Comparison of ENCODE assay signal across 25 cellular contexts in genomic region chr3:55725681-55726500, GRCh38.
DNase-seq lines count a peak whose midpoint lies in the region; ATAC-seq and TF ChIP-seq lines count a peak whose summit lies in the region.
"Had no signal": no experiment of that assay in that cellular context is flagged by ENCODE, and none has a peak within 500 bp of the region (broad histone marks: within the 10 kb centered on the region; RNA-seq: fewer than 3 reads in every experiment).

No MANE protein-coding gene starts in this region.

- H3K9me3 ChIP-seq in OCI-LY3 (ENCODE audit: insufficient read depth, low read length) (no peaks in the 10 kb centered on the region), left lung (no peaks in the 10 kb centered on the region)
- H3K9me3 ChIP-seq: esophagus squamous epithelium, MG63, right lobe of liver, suprapubic skin had no signal

- H3K9ac ChIP-seq in OCI-LY3 (ENCODE audit: low read length): no peak overlapping the region

- H3K4me3 ChIP-seq in OCI-LY3 (ENCODE audit: low read length) (0 out of 2 replicates have a peak overlapping the region, but pooled peaks have one; percentile 8), left lung (no peak overlapping the region)
- H3K4me3 ChIP-seq: esophagus squamous epithelium, MG63, right lobe of liver, suprapubic skin had no signal

- H3K4me1 ChIP-seq in OCI-LY3 (ENCODE audit: low read length) (peaks cover 63% of the 10 kb centered on the region), left lung (no peaks in the 10 kb centered on the region)
- H3K4me1 ChIP-seq: esophagus squamous epithelium, right lobe of liver, suprapubic skin had no signal

- peak overlapping the region; percentile 69 for H3K4me2 ChIP-seq in OCI-LY3 (ENCODE audit: low read length)

- POLR2A ChIA-PET in MCF 10A (lab: Yijun Ruan, JAX): interaction anchor here (1.0 kb wide), 1 partner anchor 40 kb away, joined by 3 read pairs; no protein-coding TSS in a partner anchor

- CTCF ChIA-PET in MCF 10A (lab: Yijun Ruan, JAX): interaction anchor here (0.6 to 2.2 kb wide), 7 partner anchors 21 to 696 kb away, joined by 3 to 8 read pairs (median 3); partner anchors contain the start of gene WNT5A

- H3K27me3 Mint-ChIP-seq in MCF 10A (ENCODE audit: insufficient read depth, unreplicated experiment): peaks cover 20% of the 10 kb centered on the region
- H3K27me3 Mint-ChIP-seq: progenitor cell of endocrine pancreas had no signal

- peak overlapping the region; percentile 48; the same call in 1 of the 2 replicates for H3K27ac ChIP-seq in OCI-LY3 (ENCODE audit: low read length)
- no peak overlapping the region for H3K27ac ChIP-seq in left lung
- H3K27ac ChIP-seq: esophagus squamous epithelium, right lobe of liver, suprapubic skin had no signal

- TF ChIP-seq CTCF in OCI-LY3 (IDR thresholded peaks at IDR 0.05; ENCODE audit: low read depth, low read length) (no peak), left lung (IDR thresholded peaks at IDR 0.05) (no peak), MCF 10A (IDR thresholded peaks at IDR 0.05; ENCODE audit: unreplicated experiment) (no peak)

- H3K4me1 Mint-ChIP-seq in MCF 10A (ENCODE audit: insufficient read depth, unreplicated experiment): no peaks in the 10 kb centered on the region
- H3K4me1 Mint-ChIP-seq: activated CD4-positive, alpha-beta T cell treated with anti-CD3 and anti-CD28 coated beads for 36 hours; activated naive CD8-positive, alpha-beta T cell treated with anti-CD3 and anti-CD28 coated beads for 36 hours; CD14-positive monocyte had no signal

- no peak overlapping the region for H3K27ac Mint-ChIP-seq in MCF 10A (ENCODE audit: low read depth, unreplicated experiment)
- H3K27ac Mint-ChIP-seq: activated CD4-positive, alpha-beta T cell treated with anti-CD3 and anti-CD28 coated beads for 36 hours; activated naive CD8-positive, alpha-beta T cell treated with anti-CD3 and anti-CD28 coated beads for 36 hours; progenitor cell of endocrine pancreas; T-helper 2 cell treated with Interferon-gamma antibody and Interleukin-4, amounts not matched to agents 5 μg/mL and 100 μg/mL, for 36 hours had no signal

- no peaks in the 10 kb centered on the region for H3K36me3 Mint-ChIP-seq in MCF 10A (ENCODE audit: insufficient read depth, unreplicated experiment)
- H3K36me3 Mint-ChIP-seq: activated naive CD8-positive, alpha-beta T cell treated with anti-CD3 and anti-CD28 coated beads for 36 hours; CD14-positive monocyte had no signal

- no peaks in the 10 kb centered on the region for H3K79me2 ChIP-seq in OCI-LY3 (ENCODE audit: low read length)

- no TSS peak for BruUV-seq in MCF 10A (replicated peaks; lab: Mats Ljungman, UMichigan)

- no peaks in the 10 kb centered on the region for H4K20me1 ChIP-seq in OCI-LY3 (ENCODE audit: insufficient read depth, low read length)

- H3K36me3 ChIP-seq in OCI-LY3 (replicated peaks; ENCODE audit: low read depth, low read length) (no peaks in the 10 kb centered on the region), left lung (no peaks in the 10 kb centered on the region)
- H3K36me3 ChIP-seq: esophagus squamous epithelium, MG63, right lobe of liver, suprapubic skin had no signal

- intact Hi-C loops in left lung (cut with DNase I) (no loop called here), MCF 10A (cut with micrococcal nuclease) (loop anchor here (10.0 kb wide), 1 partner anchor 101 kb away; no protein-coding TSS in a partner anchor)

- ATAC-seq in HG03045 (IDR thresholded peaks at IDR 0.05; ENCODE audit: unreplicated experiment) (peak; percentile 37), left lung (peak; percentile 34)
- ATAC-seq: activated CD4-positive, alpha-beta T cell treated with anti-CD3 and anti-CD28 coated beads for 36 hours; left colon; right lobe of liver had no signal

- H3K27me3 ChIP-seq in OCI-LY3 (ENCODE audit: low read depth, low read length) (no peaks in the 10 kb centered on the region), left lung (peaks cover 0 to 6% of the 10 kb centered on the region in 2 donors)
- H3K27me3 ChIP-seq: esophagus squamous epithelium, MG63, right lobe of liver had no signal

- no peak overlapping the region for H3K4me3 Mint-ChIP-seq in MCF 10A (ENCODE audit: unreplicated experiment)
- H3K4me3 Mint-ChIP-seq: activated CD4-positive, alpha-beta T cell treated with anti-CD3 and anti-CD28 coated beads for 36 hours; activated naive CD8-positive, alpha-beta T cell treated with anti-CD3 and anti-CD28 coated beads for 36 hours; CD14-positive monocyte; T-helper 2 cell treated with Interferon-gamma antibody and Interleukin-4, amounts not matched to agents 5 μg/mL and 100 μg/mL, for 36 hours had no signal

- no peak overlapping the region for H2AFZ ChIP-seq in OCI-LY3 (ENCODE audit: low read depth, low read length)

- peak; percentile 19 for DNase-seq in G401 (ENCODE audit: low spot score)
- DNase-seq in left lung: no peak
- DNase-seq in MCF 10A (ENCODE audit: unreplicated experiment): no peak
- DNase-seq in HuH-7 (ENCODE audit: low spot score): no peak
- DNase-seq in SK-N-DZ (ENCODE audit: low spot score): no peak
- DNase-seq: activated CD4-positive, alpha-beta T cell treated with anti-CD3 and anti-CD28 coated beads for 36 hours; activated effector memory CD4-positive, alpha-beta T cell treated with anti-CD3 and anti-CD28 coated beads, Interleukin-2, amount 50 U/mL, for 16 hours; activated naive CD8-positive, alpha-beta T cell treated with anti-CD3 and anti-CD28 coated beads for 36 hours; activated T-cell treated with anti-CD3 and anti-CD28 coated beads for 4 hours; caudate nucleus; dermis blood vessel endothelial cell; esophagus squamous epithelium; hippocampal formation; left colon; MG63; OCI-M1; right lobe of liver; stimulated activated CD4-positive, alpha-beta T cell treated with anti-CD3 and anti-CD28 coated beads, Interleukin-12 subunit alpha, Interleukin-12 subunit beta, amount 100 ng/mL, for 4 hours; stimulated activated CD4-positive, alpha-beta T cell treated with anti-CD3 and anti-CD28 coated beads, Interleukin-4, amount 100 ng/mL, for 1 hour had no signal

- H3K9me3 Mint-ChIP-seq in MCF 10A (ENCODE audit: unreplicated experiment): no peaks in the 10 kb centered on the region
- H3K9me3 Mint-ChIP-seq: activated naive CD8-positive, alpha-beta T cell treated with anti-CD3 and anti-CD28 coated beads for 36 hours; T-helper 2 cell treated with Interferon-gamma antibody and Interleukin-4, amounts not matched to agents 5 μg/mL and 100 μg/mL, for 36 hours had no signal

- in situ Hi-C loops in G401 (cut with HindIII; ENCODE audit: low sequenced_read_pairs): no loop called here
